1 cellular context compared by ENCODE assay signal in the genomic region with DNA sequence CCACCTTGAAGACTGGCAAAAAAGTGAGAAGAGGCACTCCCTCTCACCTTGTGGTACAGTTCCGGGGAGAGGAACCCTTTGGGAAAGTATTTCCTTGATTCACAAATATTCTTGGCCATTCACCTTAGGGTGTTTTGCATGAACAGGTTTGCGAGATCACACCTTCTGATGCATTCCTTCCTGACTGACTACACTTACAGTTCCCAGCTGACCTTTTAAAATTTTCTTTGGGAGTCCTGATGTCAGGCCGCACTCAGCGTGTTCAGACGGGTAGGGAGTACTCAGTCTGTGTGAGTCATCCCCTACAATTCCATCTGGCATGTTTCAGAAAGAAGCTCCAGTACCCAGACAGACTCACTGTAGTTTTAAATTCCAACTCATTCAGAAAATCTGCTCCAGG.
TF ChIP-seq lines count a peak whose summit lies in the region.

No MANE protein-coding gene starts in this region.

TF ChIP-seq in HCT116, 20 proteins besides CTCF, POLR2A, EP300 and RAD21 (continued from another document):
- TF ChIP-seq SIN3A (IDR thresholded peaks at IDR 0.05; ENCODE audit: low read depth): no peak
